8 cellular contexts compared by ENCODE assay signal in genomic region chr4:108849611-108850406, GRCh38.
DNase-seq lines count a peak whose midpoint lies in the region; ATAC-seq and TF ChIP-seq lines count a peak whose summit lies in the region.

No MANE protein-coding gene starts in this region.

- ATAC-seq in GM18868 (IDR thresholded peaks at IDR 0.05; ENCODE audit: unreplicated experiment) (peak; percentile 92), HG02623 (IDR thresholded peaks at IDR 0.05; ENCODE audit: unreplicated experiment) (peak; percentile 96), body of pancreas (no peak)

- H3K4me3 ChIP-seq in foreskin fibroblast (ENCODE audit: low read depth in 1 of 2, low read length in 2 of 2) (no peak overlapping the region), body of pancreas (no peak overlapping the region)

- 59 to 87% methylated on average over 3 of the region's 3 CpGs for WGBS in body of pancreas, 2 donors

- DNase-seq in NCI-H526 (lab: John Stamatoyannopoulos, UW) (peak; percentile 49 to 59), foreskin fibroblast (peak; percentile 47 to 77), NCI-H2029 treated with DMSO at 0.1 percent for 48 hours (lab: John Stamatoyannopoulos, UW) (no peak), body of pancreas (no peak)
- no peak for DNase-seq in central memory CD4-positive, alpha-beta T cell
- no peak for DNase-seq in stimulated activated CD8-positive, alpha-beta memory T cell treated with anti-CD3 and anti-CD28 coated beads, Interleukin-4, amount 100 ng/mL, for 48 hours

- H3K27ac ChIP-seq in body of pancreas, result no peak overlapping the region

- no peaks in the 10 kb centered on the region for H3K27me3 ChIP-seq in body of pancreas

- intact Hi-C loops in body of pancreas (cut with DNase I), result no loop called here

- H3K4me1 ChIP-seq in body of pancreas, result no peaks in the 10 kb centered on the region

- no peaks in the 10 kb centered on the region for H3K36me3 ChIP-seq in body of pancreas (replicated peaks in 1 of 2; ENCODE audit: insufficient read depth in 1 of 2, low read depth in 2 of 2)

- TF ChIP-seq POLR2A in body of pancreas (IDR thresholded peaks at IDR 0.05), result no peak

- no peaks in the 10 kb centered on the region for H3K9me3 ChIP-seq in body of pancreas

- TF ChIP-seq CTCF in foreskin fibroblast (IDR thresholded peaks at IDR 0.05; ENCODE audit: low read depth, low read length), result no peak
- no peak for TF ChIP-seq CTCF in body of pancreas (IDR thresholded peaks at IDR 0.05)

Comparison
In these comparisons a context has a peak if more than half of its experiments do, and no peak if none do; other contexts are left out.
1. DNase-seq: peak in NCI-H526 (2 of 2) and foreskin fibroblast (2 of 2); none in central memory CD4-positive, alpha-beta T cell (single experiment), NCI-H2029 treated with DMSO at 0.1 percent for 48 hours (single experiment), stimulated activated CD8-positive, alpha-beta memory T cell treated with anti-CD3 and anti-CD28 coated beads, Interleukin-4, amount 100 ng/mL, for 48 hours (single experiment) and body of pancreas (0 of 4).